ENCODE assay signal across 16 cellular contexts in the genomic region with DNA sequence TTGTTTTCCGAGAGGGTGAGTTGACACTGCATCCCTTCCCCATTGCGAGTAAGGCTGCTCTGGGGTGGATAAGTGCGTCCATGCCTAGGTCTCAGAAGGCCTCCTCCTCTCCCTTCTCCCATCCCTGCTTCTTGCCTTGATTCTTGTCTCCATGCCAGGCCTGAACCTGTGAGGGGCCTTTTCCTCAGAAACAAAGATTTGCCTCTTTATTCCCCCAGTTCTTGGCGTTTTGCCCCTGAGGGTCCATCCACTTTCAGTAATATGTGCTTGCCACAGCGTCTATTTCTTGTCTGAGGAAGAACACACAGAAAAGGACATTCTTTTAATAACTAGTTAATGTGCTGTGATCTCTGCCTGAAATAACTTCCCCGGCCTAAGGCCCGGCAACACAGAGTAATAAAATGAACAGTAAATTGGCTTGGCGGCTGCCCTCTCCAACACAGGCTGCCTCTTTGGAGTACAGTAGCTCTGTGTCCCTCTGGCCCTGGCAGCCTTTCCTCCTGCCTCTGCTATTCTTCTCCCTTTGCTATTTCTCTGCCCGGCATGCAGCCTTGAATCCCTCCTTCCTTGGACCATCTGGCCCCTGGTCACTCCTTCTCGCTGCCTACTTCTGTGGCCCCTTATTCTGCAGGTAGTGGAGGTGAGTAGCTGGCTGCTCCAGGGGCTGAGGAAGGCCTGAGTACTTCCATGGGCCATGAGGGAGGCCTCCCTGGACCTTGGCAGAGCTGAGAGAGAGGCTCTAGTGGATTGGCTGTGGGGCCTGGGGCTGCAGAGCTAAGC. TPM values are rescaled to one million over a fixed set of nuclear protein-coding genes. Genes with fewer than 3 reads are reported as not detected.
DNase-seq lines count a peak whose midpoint lies in the region; ATAC-seq, FAIRE-seq and TF ChIP-seq lines count a peak whose summit lies in the region.
"Had no signal": no experiment of that assay in that cellular context is flagged by ENCODE, and none has a peak within 500 bp of the region (broad histone marks: within the 10 kb centered on the region; RNA-seq: fewer than 3 reads in every experiment).

No MANE protein-coding gene starts in this region.

- H3K27me3 ChIP-seq in layer of hippocampus (ENCODE audit: control insufficient read depth, insufficient read depth, low read length), result no peaks in the 10 kb centered on the region

- peak in 43 of 61 donors; percentile 6 to 75 (median 44) for DNase-seq in caudate nucleus (lab: John Stamatoyannopoulos, UW)
- DNase-seq in stimulated activated effector memory CD8-positive, alpha-beta T cell treated with anti-CD3 and anti-CD28 coated beads, Interleukin-12 subunit alpha, Interleukin-12 subunit beta, amount 100 ng/mL, for 72 hours (ENCODE audit: low spot score in 2 of 2), result no peak
- DNase-seq in GM12892 (ENCODE audit: insufficient read length), result no peak
- DNase-seq in NCI-H146 treated with DMSO at 0.1 percent for 48 hours (lab: John Stamatoyannopoulos, UW; ENCODE audit: unreplicated experiment), result no peak
- DNase-seq in HuH-7 (ENCODE audit: low spot score), result no peak
- DNase-seq: activated CD4-positive, alpha-beta T cell treated with anti-CD3 and anti-CD28 coated beads for 48 hours; activated naive CD8-positive, alpha-beta T cell treated with anti-CD3 and anti-CD28 coated beads for 36 hours; DMS79 treated with DMSO at 0.1 percent for 48 hours; GOT3; NCI-H82; stimulated activated CD4-positive, alpha-beta T cell treated with anti-CD3 and anti-CD28 coated beads, Interleukin-4, amount 100 ng/mL, for 4 hours; T1000 had no signal

- FAIRE-seq in GM12892 (lab: Jason Lieb, UNC), result no peak

- H3K27me3 Mint-ChIP-seq in IgD-negative memory B cell, result no peaks in the 10 kb centered on the region
- H3K27me3 Mint-ChIP-seq: activated naive CD8-positive, alpha-beta T cell treated with anti-CD3 and anti-CD28 coated beads for 36 hours; natural killer cell treated with Interleukin-12 subunit alpha and Interleukin-12 subunit beta and Interleukin-15 and Interleukin-18, amount 100 ng/mL, for 72 hours had no signal

- peaks cover 2% of the 10 kb centered on the region for H3K36me3 Mint-ChIP-seq in IgD-negative memory B cell
- no peaks in the 10 kb centered on the region for H3K36me3 Mint-ChIP-seq in stimulated activated effector memory CD8-positive, alpha-beta T cell treated with anti-CD3 and anti-CD28 coated beads, Interleukin-12 subunit alpha, Interleukin-12 subunit beta, amount 100 ng/mL, for 72 hours
- H3K36me3 Mint-ChIP-seq: activated naive CD8-positive, alpha-beta T cell treated with anti-CD3 and anti-CD28 coated beads for 36 hours; CD14-positive monocyte; natural killer cell treated with Interleukin-12 subunit alpha and Interleukin-12 subunit beta and Interleukin-15 and Interleukin-18, amount 100 ng/mL, for 72 hours had no signal

- H3K27ac Mint-ChIP-seq in IgD-negative memory B cell, result peak overlapping the region in 2 of 3 donors; percentile 64 to 91
- peak overlapping the region; percentile 34 for H3K27ac Mint-ChIP-seq in stimulated activated effector memory CD8-positive, alpha-beta T cell treated with anti-CD3 and anti-CD28 coated beads, Interleukin-12 subunit alpha, Interleukin-12 subunit beta, amount 100 ng/mL, for 72 hours
- H3K27ac Mint-ChIP-seq: activated naive CD8-positive, alpha-beta T cell treated with anti-CD3 and anti-CD28 coated beads for 36 hours; natural killer cell treated with Interleukin-12 subunit alpha and Interleukin-12 subunit beta and Interleukin-15 and Interleukin-18, amount 100 ng/mL, for 72 hours had no signal

- H3K9me3 Mint-ChIP-seq in IgD-negative memory B cell, result no peaks in the 10 kb centered on the region
- no peaks in the 10 kb centered on the region for H3K9me3 Mint-ChIP-seq in stimulated activated effector memory CD8-positive, alpha-beta T cell treated with anti-CD3 and anti-CD28 coated beads, Interleukin-12 subunit alpha, Interleukin-12 subunit beta, amount 100 ng/mL, for 72 hours
- H3K9me3 Mint-ChIP-seq: activated naive CD8-positive, alpha-beta T cell treated with anti-CD3 and anti-CD28 coated beads for 36 hours; natural killer cell treated with Interleukin-12 subunit alpha and Interleukin-12 subunit beta and Interleukin-15 and Interleukin-18, amount 100 ng/mL, for 72 hours had no signal

- no peak for ATAC-seq in stimulated activated effector memory CD8-positive, alpha-beta T cell treated with anti-CD3 and anti-CD28 coated beads, Interleukin-12 subunit alpha, Interleukin-12 subunit beta, amount 100 ng/mL, for 72 hours
- ATAC-seq: natural killer cell treated with Interleukin-12 subunit alpha and Interleukin-12 subunit beta and Interleukin-15 and Interleukin-18, amount 100 ng/mL, for 72 hours had no signal

- peak overlapping the region in 3 of 4 donors; percentile 4 to 50 (median 18) for H3K4me3 Mint-ChIP-seq in IgD-negative memory B cell
- no peak overlapping the region for H3K4me3 Mint-ChIP-seq in stimulated activated effector memory CD8-positive, alpha-beta T cell treated with anti-CD3 and anti-CD28 coated beads, Interleukin-12 subunit alpha, Interleukin-12 subunit beta, amount 100 ng/mL, for 72 hours
- H3K4me3 Mint-ChIP-seq: activated naive CD8-positive, alpha-beta T cell treated with anti-CD3 and anti-CD28 coated beads for 36 hours; CD14-positive monocyte; natural killer cell treated with Interleukin-12 subunit alpha and Interleukin-12 subunit beta and Interleukin-15 and Interleukin-18, amount 100 ng/mL, for 72 hours had no signal

- H3K4me1 Mint-ChIP-seq in IgD-negative memory B cell, result peaks cover 51 to 58% (median 58%) of the 10 kb centered on the region in 3 donors
- peaks cover 14% of the 10 kb centered on the region for H3K4me1 Mint-ChIP-seq in stimulated activated effector memory CD8-positive, alpha-beta T cell treated with anti-CD3 and anti-CD28 coated beads, Interleukin-12 subunit alpha, Interleukin-12 subunit beta, amount 100 ng/mL, for 72 hours

- TF ChIP-seq POLR2A in GM12892 (IDR thresholded peaks at IDR 0.05; ENCODE audit: low read depth, low read length), result no peak

- H3K27ac ChIP-seq in caudate nucleus (ENCODE audit: low read depth, low read length) (peak overlapping the region; percentile 70), layer of hippocampus (ENCODE audit: low read depth, low read length) (peak overlapping the region; percentile 53)

RNA-seq across cellular contexts. Expression of gene EHD3, which starts 4.4 kb away (rescaled TPM):
- 31.8 TPM for polyA plus RNA-seq in IgD-negative memory B cell
- polyA plus RNA-seq in GM12892 (2012; ENCODE audit: missing spikeins), result 1.5 TPM

RNA-seq across cellular contexts. Expression of gene CAPN14, which starts 21.0 kb away (rescaled TPM):
- 2.9 TPM for polyA plus RNA-seq in IgD-negative memory B cell
- polyA plus RNA-seq in GM12892 (2012; ENCODE audit: missing spikeins), result 0.91 TPM
- polyA plus RNA-seq: CD14-positive monocyte had no signal

Comparison
In these comparisons a context has a peak if more than half of its experiments do, and no peak if none do; other contexts are left out.
1. DNase-seq: peak in caudate nucleus (43 of 61); none in stimulated activated effector memory CD8-positive, alpha-beta T cell treated with anti-CD3 and anti-CD28 coated beads, Interleukin-12 subunit alpha, Interleukin-12 subunit beta, amount 100 ng/mL, for 72 hours (0 of 2), GM12892 (single experiment), NCI-H146 treated with DMSO at 0.1 percent for 48 hours (single experiment) and HuH-7 (single experiment).